12 cellular contexts compared by ENCODE assay signal in genomic region chr22:31952459-31952858, GRCh38. TPM values are rescaled to one million over a fixed set of nuclear protein-coding genes. Genes with fewer than 3 reads are reported as not detected.
DNase-seq lines count a peak whose midpoint lies in the region; ATAC-seq and TF ChIP-seq lines count a peak whose summit lies in the region.
"Had no signal": no experiment of that assay in that cellular context is flagged by ENCODE, and none has a peak within 500 bp of the region (broad histone marks: within the 10 kb centered on the region; RNA-seq: fewer than 3 reads in every experiment).

No MANE protein-coding gene starts in this region.

- no peak overlapping the region for H3K4me3 ChIP-seq in Panc1 (ENCODE audit: low read depth in 2 of 2, low read length in 2 of 2)
- H3K4me3 ChIP-seq in osteoblast (ENCODE audit: insufficient read depth, low read length), result no peak overlapping the region
- H3K4me3 ChIP-seq: tibial nerve had no signal

- DNase-seq in AG09319 (ENCODE audit: extremely low read depth, low read depth), result peak; percentile 39
- peak; percentile 52 for DNase-seq in Panc1 (ENCODE audit: low read depth, low spot score)
- DNase-seq in epithelial cell of prostate (ENCODE audit: low read depth, low spot score), result peak; percentile 48
- peak; percentile 88 for DNase-seq in osteoblast (ENCODE audit: insufficient read length, low spot score, missing footprints)
- no peak for DNase-seq in NCI-H526 treated with DMSO at 0.1 percent for 48 hours (lab: John Stamatoyannopoulos, UW)
- DNase-seq in DMS53 treated with DMSO at 0.1 percent for 48 hours (lab: John Stamatoyannopoulos, UW; ENCODE audit: unreplicated experiment), result no peak
- no peak for DNase-seq in NK-92 (lab: John Stamatoyannopoulos, UW; ENCODE audit: unreplicated experiment)
- DNase-seq: DMS79, foreskin melanocyte, NCI-H69 had no signal

- CTCF ChIA-PET in Panc1 (lab: Charles Lee), result no interaction called here

- POLR2A ChIA-PET in Panc1 (lab: Charles Lee), result no interaction called here

- ATAC-seq in Panc1 (no peak), GM18909 (IDR thresholded peaks at IDR 0.05; ENCODE audit: poor library complexity, unreplicated experiment) (no peak)

- H2AFZ ChIP-seq in osteoblast (ENCODE audit: low read length), result no peak overlapping the region

- TF ChIP-seq CTCF in AG09319 (IDR thresholded peaks at IDR 0.05; ENCODE audit: low read depth, low read length) (no peak), Panc1 (IDR thresholded peaks at IDR 0.05) (no peak), osteoblast (IDR thresholded peaks at IDR 0.05; ENCODE audit: extremely low read depth, low read depth, low read length) (peak; percentile 1)

- intact Hi-C loops in Panc1 (cut with micrococcal nuclease; ENCODE audit: unreplicated experiment), result no loop called here

- in situ Hi-C loops in Panc1 (cut with HindIII; ENCODE audit: low pct_unique_long_range_greater_than_20kb, low sequenced_read_pairs), result loop anchor here (25.0 kb wide), 1 partner anchor 240 kb away; no protein-coding TSS in a partner anchor

- BruUV-seq in Panc1 (replicated peaks; lab: Mats Ljungman, UMichigan), result no TSS peak

- peak overlapping the region; percentile 57 for H3K4me2 ChIP-seq in osteoblast (ENCODE audit: insufficient read depth, low read length)

- H3K79me2 ChIP-seq in osteoblast (ENCODE audit: insufficient read depth, low read length), result peaks cover 95% of the 10 kb centered on the region

- H4K20me1 ChIP-seq in osteoblast (ENCODE audit: insufficient read depth, low read length), result peaks cover 72% of the 10 kb centered on the region

- H3K27ac ChIP-seq in Panc1 (ENCODE audit: low read length) (no peak overlapping the region), epithelial cell of prostate (peak overlapping the region; percentile 75), osteoblast (ENCODE audit: low read depth, low read length) (peak overlapping the region; percentile 81)

- H3K9me3 ChIP-seq in Panc1 (ENCODE audit: control insufficient read depth, insufficient read depth, low read depth, low read length), result no peaks in the 10 kb centered on the region
- H3K9me3 ChIP-seq in osteoblast (ENCODE audit: low read depth, low read length), result no peaks in the 10 kb centered on the region
- H3K9me3 ChIP-seq: tibial nerve had no signal

- H3K4me1 ChIP-seq in Panc1 (ENCODE audit: control insufficient read depth, insufficient read depth, low read length), result peaks cover 22% of the 10 kb centered on the region
- H3K4me1 ChIP-seq in osteoblast (ENCODE audit: insufficient read depth, low read length), result peaks cover 56% of the 10 kb centered on the region

- H3K27me3 ChIP-seq in Panc1 (ENCODE audit: control insufficient read depth, insufficient read depth, low read length) (no peaks in the 10 kb centered on the region), osteoblast (ENCODE audit: insufficient read depth, low read length) (no peaks in the 10 kb centered on the region)
- H3K27me3 ChIP-seq: tibial nerve had no signal

- H3K36me3 ChIP-seq in Panc1 (ENCODE audit: control insufficient read depth, insufficient read depth, low read length) (peaks cover 18% of the 10 kb centered on the region), osteoblast (ENCODE audit: insufficient read depth, low read length) (peaks cover 47% of the 10 kb centered on the region)

RNA-seq across cellular contexts. Expression of gene YWHAH, which starts 8.1 kb away (rescaled TPM):
- total RNA-seq in Panc1 (2021; ENCODE audit: unreplicated experiment) (138 TPM), osteoblast (146 and 151 TPM in 2 replicates)
- 97.5 TPM for polyA plus RNA-seq in Panc1 (2012; ENCODE audit: insufficient read length)

Comparison
In these comparisons a context has a peak if more than half of its experiments do, and no peak if none do; other contexts are left out.
1. DNase-seq: peak in AG09319 (single experiment), Panc1 (single experiment), epithelial cell of prostate (single experiment) and osteoblast (single experiment); none in NCI-H526 treated with DMSO at 0.1 percent for 48 hours (single experiment), DMS53 treated with DMSO at 0.1 percent for 48 hours (single experiment) and NK-92 (single experiment).